In genomic region chr3:86731501-86731901, GRCh38 we compare ENCODE assay signal across 28 cellular contexts.
"Had no signal": no experiment of that assay in that cellular context is flagged by ENCODE, and none has a peak within 500 bp of the region (broad histone marks: within the 10 kb centered on the region; RNA-seq: fewer than 3 reads in every experiment).

No MANE protein-coding gene starts in this region.

- H3K36me3 ChIP-seq: brain microvascular endothelial cell, esophagus squamous epithelium, gastroesophageal sphincter had no signal

- DNase-seq: activated CD4-positive, alpha-beta memory T cell treated with anti-CD3 and anti-CD28 coated beads for 36 hours; activated CD4-positive, alpha-beta T cell treated with anti-CD3 and anti-CD28 coated beads for 36 hours; activated CD4-positive, alpha-beta T cell treated with anti-CD3 and anti-CD28 coated beads, Interleukin-2, amount 10 ng/mL, durations not matched to agents 24 days and 14 days; activated CD4-positive, CD25-positive, alpha-beta regulatory T cell; activated CD4-positive, CD25-positive, alpha-beta regulatory T cell treated with anti-CD3 and anti-CD28 coated beads, Interleukin-2, amount 50 U/mL, for 72 hours; activated CD8-positive, alpha-beta memory T cell treated with anti-CD3 and anti-CD28 coated beads, Interleukin-2, amount 10 ng/mL, durations not matched to agents 7 days and 5 days; activated CD8-positive, alpha-beta memory T cell treated with anti-CD3 and anti-CD28 coated beads, Interleukin-2, amount 50 U/mL, for 4 hours; activated CD8-positive, alpha-beta T cell treated with anti-CD3 and anti-CD28 coated beads, Interleukin-2, amount 10 ng/mL, durations not matched to agents 7 days and 5 days; activated effector memory CD4-positive, alpha-beta T cell treated with anti-CD3 and anti-CD28 coated beads, Interleukin-2, amount 50 U/mL, for 16 hours; activated naive CD4-positive, alpha-beta T cell treated with anti-CD3 and anti-CD28 coated beads, Interleukin-2, amount 50 U/mL, for 16 hours; activated naive CD4-positive, alpha-beta T cell treated with Interleukin-2 at 50 U/mL for 16 hours; activated T-cell treated with anti-CD3 and anti-CD28 coated beads, Interleukin-2, amount 50 U/mL, for 1 hour; activated T-cell treated with anti-CD3 and anti-CD28 coated beads, Interleukin-2, amount 50 U/mL, for 48 hours; amniotic stem cell; anterior cingulate cortex; brain microvascular endothelial cell; cortex of kidney; effector CD8-positive, alpha-beta T cell; esophagus squamous epithelium; foreskin melanocyte; T-helper 2 cell had no signal

- FAIRE-seq: astrocyte, bronchial epithelial cell, colon, endometrium, endothelial cell of umbilical vein had no signal

- ATAC-seq: activated CD4-positive, alpha-beta T cell treated with anti-CD3 and anti-CD28 coated beads for 36 hours; activated CD8-positive, alpha-beta memory T cell treated with anti-CD3 and anti-CD28 coated beads, Interleukin-2, amount 10 ng/mL, durations not matched to agents 7 days and 5 days; activated CD8-positive, alpha-beta T cell treated with anti-CD3 and anti-CD28 coated beads, Interleukin-2, amount 10 ng/mL, durations not matched to agents 7 days and 5 days; gastroesophageal sphincter had no signal

- H3K4me3 ChIP-seq: esophagus squamous epithelium, gastroesophageal sphincter had no signal

- H3K27ac ChIP-seq: brain microvascular endothelial cell, epithelial cell of prostate, esophagus squamous epithelium, gastroesophageal sphincter had no signal

- H3K4me1 ChIP-seq: esophagus squamous epithelium, gastroesophageal sphincter had no signal

- H3K27me3 ChIP-seq: brain microvascular endothelial cell, esophagus squamous epithelium, gastroesophageal sphincter had no signal

- H3K9me3 ChIP-seq: gastroesophageal sphincter had no signal
